9 cellular contexts compared by ENCODE assay signal in genomic region chr22:31102441-31103081, GRCh38. TPM values are rescaled to one million over a fixed set of nuclear protein-coding genes. Genes with fewer than 3 reads are reported as not detected.
DNase-seq lines count a peak whose midpoint lies in the region; ATAC-seq and TF ChIP-seq lines count a peak whose summit lies in the region.
"Had no signal": no experiment of that assay in that cellular context is flagged by ENCODE, and none has a peak within 500 bp of the region (broad histone marks: within the 10 kb centered on the region; RNA-seq: fewer than 3 reads in every experiment).

No MANE protein-coding gene starts in this region.

- H3K4me1 Mint-ChIP-seq in Caco-2 (ENCODE audit: low read depth, unreplicated experiment): peaks cover 2% of the 10 kb centered on the region

- H3K4me3 ChIP-seq in Caco-2 (ENCODE audit: low read depth, low read length): no peak overlapping the region

- H3K9me3 ChIP-seq in Caco-2: no peaks in the 10 kb centered on the region

- peaks cover 6% of the 10 kb centered on the region for H3K36me3 Mint-ChIP-seq in Caco-2 (ENCODE audit: insufficient read depth, unreplicated experiment)

- DNase-seq in Caco-2 (peak; percentile 63 to 64), foreskin keratinocyte (no peak), posterior vena cava (ENCODE audit: low spot score) (peak; percentile 96), HPDE6-E6E7 (ENCODE audit: extremely low spot score) (no peak), NCI-H146 (lab: John Stamatoyannopoulos, UW) (no peak), foreskin melanocyte (no peak)
- DNase-seq: activated T-cell treated with anti-CD3 and anti-CD28 coated beads, Interleukin-2, amount 50 U/mL, for 4 hours had no signal

- no peaks in the 10 kb centered on the region for H3K27me3 Mint-ChIP-seq in Caco-2 (ENCODE audit: insufficient read depth, unreplicated experiment)

- H3K4me1 ChIP-seq in Caco-2 (no peaks in the 10 kb centered on the region), foreskin keratinocyte (no peaks in the 10 kb centered on the region)

- intact Hi-C loops in Caco-2 (cut with micrococcal nuclease; ENCODE audit: unreplicated experiment) (no loop called here), posterior vena cava (cut with DNase I) (no loop called here)

- no peak overlapping the region for H3K27ac ChIP-seq in foreskin keratinocyte

- TF ChIP-seq CTCF in Caco-2 (IDR thresholded peaks at IDR 0.05; ENCODE audit: insufficient read depth in 1 of 2, low read depth in 1 of 2, low read length in 1 of 2, severe bottlenecking in 1 of 2, unreplicated experiment in 1 of 2) (no peak), foreskin keratinocyte (conservative IDR thresholded peaks at IDR 0.05) (no peak)

- POLR2A ChIA-PET in Caco-2 (lab: Charles Lee): interaction anchor here (0.8 kb wide), 1 partner anchor 134 kb away, joined by 4 read pairs; the partner anchor contains the start of genes MORC2 and TUG1

- H3K27ac Mint-ChIP-seq in Caco-2 (ENCODE audit: unreplicated experiment): no peak overlapping the region

- H3K36me3 ChIP-seq in Caco-2 (ENCODE audit: control insufficient read depth, insufficient read depth, low read length): no peaks in the 10 kb centered on the region; the same call in 1 of the 2 replicates

- ATAC-seq in SK-N-SH treated with all-trans-retinoic acid at 6 μM for 48 hours (peak; percentile 62), foreskin keratinocyte (peak; percentile 32), GM18858 (IDR thresholded peaks at IDR 0.05; ENCODE audit: unreplicated experiment) (no peak)
- ATAC-seq: activated T-cell treated with anti-CD3 and anti-CD28 coated beads, Interleukin-2, amount 50 U/mL, for 4 hours had no signal

- H3K27me3 ChIP-seq in Caco-2 (replicated peaks; ENCODE audit: control insufficient read depth, insufficient read depth, low read length) (no peaks in the 10 kb centered on the region), foreskin keratinocyte (no peaks in the 10 kb centered on the region)

- BruUV-seq in Caco-2 (replicated peaks; lab: Mats Ljungman, UMichigan): no TSS peak

- no peak overlapping the region for H3K4me3 Mint-ChIP-seq in Caco-2 (ENCODE audit: unreplicated experiment)
- H3K4me3 Mint-ChIP-seq: activated T-cell treated with anti-CD3 and anti-CD28 coated beads, Interleukin-2, amount 50 U/mL, for 4 hours had no signal

- no peaks in the 10 kb centered on the region for H3K9me3 Mint-ChIP-seq in Caco-2 (ENCODE audit: unreplicated experiment)
- H3K9me3 Mint-ChIP-seq: activated T-cell treated with anti-CD3 and anti-CD28 coated beads, Interleukin-2, amount 50 U/mL, for 4 hours had no signal

- CTCF ChIA-PET in Caco-2 (lab: Charles Lee): interaction anchor here (0.5 kb wide), 1 partner anchor 183 kb away, joined by 3 read pairs; no protein-coding TSS in a partner anchor

TF ChIP-seq in SK-N-SH treated with all-trans-retinoic acid at 6 μM for 48 hours, 23 proteins besides CTCF, POLR2A, EP300 and RAD21:
- TF ChIP-seq OSR1 (CRISPR knock-in tag; IDR thresholded peaks at IDR 0.05) (no peak), PATZ1 (CRISPR knock-in tag; IDR thresholded peaks at IDR 0.05; ENCODE audit: borderline replicate concordance) (no peak), GLIS3 (CRISPR knock-in tag; IDR thresholded peaks at IDR 0.05) (no peak), ZFP3 (CRISPR knock-in tag; IDR thresholded peaks at IDR 0.05) (no peak), TCF4 (CRISPR knock-in tag; IDR thresholded peaks at IDR 0.05; ENCODE audit: borderline replicate concordance) (no peak), CSDC2 (CRISPR knock-in tag; IDR thresholded peaks at IDR 0.05) (no peak), TSHZ2 (CRISPR knock-in tag; IDR thresholded peaks at IDR 0.05) (no peak), ISL1 (CRISPR knock-in tag; IDR thresholded peaks at IDR 0.05) (no peak), RARB (CRISPR knock-in tag; IDR thresholded peaks at IDR 0.05) (no peak), BACH2 (CRISPR knock-in tag; IDR thresholded peaks at IDR 0.05; ENCODE audit: borderline replicate concordance) (no peak), ARNTL (CRISPR knock-in tag; IDR thresholded peaks at IDR 0.05; ENCODE audit: borderline replicate concordance, low read depth) (no peak)

RNA-seq across cellular contexts. Expression of gene SELENOM, which starts 4.8 kb away (rescaled TPM):
- 1.3 and 2.0 TPM in 2 replicates for total RNA-seq in Caco-2 (2022)
- 5.7 and 15.5 TPM in 2 replicates for total RNA-seq in foreskin keratinocyte
- 10.7 and 32.2 TPM in 2 replicates for polyA plus RNA-seq in foreskin keratinocyte
- total RNA-seq in posterior vena cava: 100 to 1,000 TPM; 535 to 575 TPM

RNA-seq across cellular contexts. Expression of gene INPP5J, which starts 20.2 kb away (rescaled TPM):
- total RNA-seq in Caco-2 (2022) (6.8 and 7.8 TPM in 2 replicates), foreskin keratinocyte (1.3 TPM in 2 replicates), posterior vena cava (under 1 TPM; 0.52 to 0.74 TPM)
- polyA plus RNA-seq in foreskin keratinocyte: 1.1 and 1.3 TPM in 2 replicates

RNA-seq across cellular contexts. Expression of gene SMTN, which starts 21.4 kb away (rescaled TPM):
- 69.8 and 71.0 TPM in 2 replicates for total RNA-seq in Caco-2 (2022)
- total RNA-seq in foreskin keratinocyte: 214 and 236 TPM in 2 replicates
- 186 and 201 TPM in 2 replicates for polyA plus RNA-seq in foreskin keratinocyte
- 100 to 1,000 TPM; 511 to 666 TPM for total RNA-seq in posterior vena cava

RNA-seq across cellular contexts. Expression of gene PLA2G3, which starts 37.7 kb away (rescaled TPM):
- not detected in 2 replicates for total RNA-seq in Caco-2 (2022)
- total RNA-seq in foreskin keratinocyte: 0.71 and 0.92 TPM in 2 replicates
- 0.65 and 0.84 TPM in 2 replicates for polyA plus RNA-seq in foreskin keratinocyte
- not detected for total RNA-seq in posterior vena cava
- total RNA-seq: activated T-cell treated with anti-CD3 and anti-CD28 coated beads, Interleukin-2, amount 50 U/mL, for 4 hours had no signal

RNA-seq across cellular contexts. Expression of gene RNF185, which starts 57.4 kb away (rescaled TPM):
- total RNA-seq in Caco-2 (2022) (27.8 and 30.3 TPM in 2 replicates), foreskin keratinocyte (20.8 and 24.0 TPM in 2 replicates), posterior vena cava (10 to 100 TPM; 31.7 to 33.7 TPM)
- polyA plus RNA-seq in foreskin keratinocyte: 17.8 and 19.2 TPM in 2 replicates

Comparison
In these comparisons a context has a peak if more than half of its experiments do, and no peak if none do; other contexts are left out.
1. DNase-seq: peak in Caco-2 (2 of 2) and posterior vena cava (single experiment); none in foreskin keratinocyte (0 of 2), HPDE6-E6E7 (single experiment), NCI-H146 (single experiment) and foreskin melanocyte (single experiment).
2. RNA of gene SELENOM, which starts 4.8 kb away (total RNA-seq): 535 to 575 TPM in posterior vena cava; 5.7 to 15.5 TPM in foreskin keratinocyte and 1.3 to 2.0 TPM in Caco-2; every median in the first group is over 10 times any median in the second.